In genomic region chr1:57824535-57824934, GRCh38 we compare ENCODE assay signal across 1 cellular context.
TF ChIP-seq lines count a peak whose summit lies in the region.

No MANE protein-coding gene starts in this region.

TF ChIP-seq in SK-N-SH treated with all-trans-retinoic acid at 6 μM for 48 hours, 23 proteins besides CTCF, POLR2A, EP300 and RAD21 (continued from another document):
- TF ChIP-seq TSHZ2 (CRISPR knock-in tag; IDR thresholded peaks at IDR 0.05) (no peak), PPARA (CRISPR knock-in tag; IDR thresholded peaks at IDR 0.05; ENCODE audit: borderline replicate concordance) (no peak), ESRRG (CRISPR knock-in tag; IDR thresholded peaks at IDR 0.05) (no peak), TCF4 (CRISPR knock-in tag; IDR thresholded peaks at IDR 0.05; ENCODE audit: borderline replicate concordance) (no peak), ARNTL (CRISPR knock-in tag; IDR thresholded peaks at IDR 0.05; ENCODE audit: borderline replicate concordance, low read depth) (no peak), RARB (CRISPR knock-in tag; IDR thresholded peaks at IDR 0.05) (no peak), ISL1 (CRISPR knock-in tag; IDR thresholded peaks at IDR 0.05) (no peak), POU6F1 (CRISPR knock-in tag; IDR thresholded peaks at IDR 0.05; ENCODE audit: borderline replicate concordance, low read depth) (no peak), ZC3H10 (CRISPR knock-in tag; IDR thresholded peaks at IDR 0.05) (no peak), CSRNP3 (CRISPR knock-in tag; IDR thresholded peaks at IDR 0.05) (no peak)
